ENCODE assay signal across 2 cellular contexts in the genomic region with DNA sequence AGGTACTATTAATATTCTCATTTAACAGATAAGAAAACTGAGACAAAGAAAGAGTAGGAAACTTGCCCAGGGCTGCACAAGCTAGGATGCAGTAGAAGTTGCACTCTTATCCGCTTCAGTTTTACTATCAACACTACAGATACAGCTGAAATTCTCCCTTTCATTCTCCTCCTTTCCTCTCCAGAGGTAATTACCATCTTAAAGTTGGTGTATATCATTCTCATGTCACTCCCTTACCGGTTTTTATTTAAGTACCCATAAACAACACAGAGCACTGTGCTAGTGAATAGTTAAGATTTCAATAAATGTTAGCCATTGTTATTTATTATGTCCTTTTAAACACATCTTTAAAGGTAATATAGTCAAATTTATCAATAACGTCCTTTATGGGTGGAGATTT.
TF ChIP-seq lines count a peak whose summit lies in the region.

No MANE protein-coding gene starts in this region.

TF ChIP-seq in GM12878, 131 proteins besides CTCF, POLR2A, EP300 and RAD21:
- TF ChIP-seq EZH2 (IDR thresholded peaks at IDR 0.05; ENCODE audit: borderline replicate concordance, control insufficient read depth, low read depth, low read length) (no peak), NFIC (IDR thresholded peaks at IDR 0.05; ENCODE audit: low read depth, low read length) (no peak), SUPT20H (IDR thresholded peaks at IDR 0.05; ENCODE audit: borderline replicate concordance, control insufficient read depth, low read depth, low read length) (no peak), HDAC6 (IDR thresholded peaks at IDR 0.05; ENCODE audit: unreplicated experiment) (no peak)

TF ChIP-seq in neural cell, 6 proteins besides CTCF, POLR2A, EP300 and RAD21:
- TF ChIP-seq TAF1 (IDR thresholded peaks at IDR 0.05; ENCODE audit: low read depth) (no peak), SMC3 (conservative IDR thresholded peaks at IDR 0.05; ENCODE audit: poor library complexity) (no peak), MXI1 (conservative IDR thresholded peaks at IDR 0.05; ENCODE audit: poor library complexity, severe bottlenecking) (no peak), EZH2 (IDR thresholded peaks at IDR 0.05; ENCODE audit: borderline replicate concordance, insufficient read depth, low read length, poor library complexity, severe bottlenecking) (no peak), POLR2AphosphoS5 (IDR thresholded peaks at IDR 0.05) (no peak)
- TF ChIP-seq, protein P1, sequence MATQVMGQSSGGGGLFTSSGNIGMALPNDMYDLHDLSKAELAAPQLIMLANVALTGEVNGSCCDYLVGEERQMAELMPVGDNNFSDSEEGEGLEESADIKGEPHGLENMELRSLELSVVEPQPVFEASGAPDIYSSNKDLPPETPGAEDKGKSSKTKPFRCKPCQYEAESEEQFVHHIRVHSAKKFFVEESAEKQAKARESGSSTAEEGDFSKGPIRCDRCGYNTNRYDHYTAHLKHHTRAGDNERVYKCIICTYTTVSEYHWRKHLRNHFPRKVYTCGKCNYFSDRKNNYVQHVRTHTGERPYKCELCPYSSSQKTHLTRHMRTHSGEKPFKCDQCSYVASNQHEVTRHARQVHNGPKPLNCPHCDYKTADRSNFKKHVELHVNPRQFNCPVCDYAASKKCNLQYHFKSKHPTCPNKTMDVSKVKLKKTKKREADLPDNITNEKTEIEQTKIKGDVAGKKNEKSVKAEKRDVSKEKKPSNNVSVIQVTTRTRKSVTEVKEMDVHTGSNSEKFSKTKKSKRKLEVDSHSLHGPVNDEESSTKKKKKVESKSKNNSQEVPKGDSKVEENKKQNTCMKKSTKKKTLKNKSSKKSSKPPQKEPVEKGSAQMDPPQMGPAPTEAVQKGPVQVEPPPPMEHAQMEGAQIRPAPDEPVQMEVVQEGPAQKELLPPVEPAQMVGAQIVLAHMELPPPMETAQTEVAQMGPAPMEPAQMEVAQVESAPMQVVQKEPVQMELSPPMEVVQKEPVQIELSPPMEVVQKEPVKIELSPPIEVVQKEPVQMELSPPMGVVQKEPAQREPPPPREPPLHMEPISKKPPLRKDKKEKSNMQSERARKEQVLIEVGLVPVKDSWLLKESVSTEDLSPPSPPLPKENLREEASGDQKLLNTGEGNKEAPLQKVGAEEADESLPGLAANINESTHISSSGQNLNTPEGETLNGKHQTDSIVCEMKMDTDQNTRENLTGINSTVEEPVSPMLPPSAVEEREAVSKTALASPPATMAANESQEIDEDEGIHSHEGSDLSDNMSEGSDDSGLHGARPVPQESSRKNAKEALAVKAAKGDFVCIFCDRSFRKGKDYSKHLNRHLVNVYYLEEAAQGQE (IDR thresholded peaks at IDR 0.05; ENCODE audit: borderline replicate concordance), result no peak
TF ChIP-seq in neural cell: peak in this region for 0.
